12 cellular contexts compared by ENCODE assay signal in genomic region chr16:75380870-75381269, GRCh38. TPM values are rescaled to one million over a fixed set of nuclear protein-coding genes. Genes with fewer than 3 reads are reported as not detected.
A peak's percentile ranks its signal among the peaks of the same experiment; 100 is the strongest.
DNase-seq lines count a peak whose midpoint lies in the region; ATAC-seq and TF ChIP-seq lines count a peak whose summit lies in the region.
"Had no signal": no experiment of that assay in that cellular context is flagged by ENCODE, and none has a peak within 500 bp of the region (broad histone marks: within the 10 kb centered on the region; RNA-seq: fewer than 3 reads in every experiment).

No MANE protein-coding gene starts in this region.

- H3K4me2 ChIP-seq in PC-3 (ENCODE audit: low read length), result no peak overlapping the region

- H3K9me3 ChIP-seq in PC-3 (ENCODE audit: low read length), result no peaks in the 10 kb centered on the region
- H3K9me3 ChIP-seq: psoas muscle, suprapubic skin had no signal

- H3K4me1 Mint-ChIP-seq in activated T-cell treated with anti-CD3 and anti-CD28 coated beads, Interleukin-2, amount 50 U/mL, for 4 hours (ENCODE audit: low read depth), result peaks cover 53% of the 10 kb centered on the region

- no peaks in the 10 kb centered on the region for H4K20me1 ChIP-seq in PC-3 (ENCODE audit: low read length)

- BruUV-seq in PC-3 (replicated peaks; lab: Mats Ljungman, UMichigan), result no TSS peak

- intact Hi-C loops in PC-3 (cut with micrococcal nuclease), result no loop called here

- no peaks in the 10 kb centered on the region for H3K27me3 Mint-ChIP-seq in activated T-cell treated with anti-CD3 and anti-CD28 coated beads, Interleukin-2, amount 50 U/mL, for 4 hours (ENCODE audit: low read depth)

- H3K27me3 ChIP-seq in PC-3 (ENCODE audit: low read length), result no peaks in the 10 kb centered on the region
- H3K27me3 ChIP-seq: suprapubic skin had no signal

- POLR2A ChIA-PET in PC-3 (lab: Charles Lee; ENCODE audit: unreplicated experiment), result no interaction called here

- H3K9me3 Mint-ChIP-seq in activated T-cell treated with anti-CD3 and anti-CD28 coated beads, Interleukin-2, amount 50 U/mL, for 4 hours, result no peaks in the 10 kb centered on the region
- H3K9me3 Mint-ChIP-seq: memory B cell had no signal

- peak overlapping the region; percentile 72 for H3K4me3 Mint-ChIP-seq in activated T-cell treated with anti-CD3 and anti-CD28 coated beads, Interleukin-2, amount 50 U/mL, for 4 hours

- no peaks in the 10 kb centered on the region; the same call in 1 of the 2 replicates for H3K36me3 ChIP-seq in PC-3 (ENCODE audit: low read depth, low read length)
- H3K36me3 ChIP-seq: suprapubic skin had no signal

- peak in 1 of 2 donors; percentile 27 for ATAC-seq in activated T-cell treated with anti-CD3 and anti-CD28 coated beads, Interleukin-2, amount 50 U/mL, for 4 hours
- ATAC-seq in PC-3 (0 out of 2 replicates have a peak, but pooled peaks have one; percentile 8), GM19324 (IDR thresholded peaks at IDR 0.05; ENCODE audit: low FRiP score, unreplicated experiment) (no peak), HG02938 (IDR thresholded peaks at IDR 0.05; ENCODE audit: unreplicated experiment) (no peak)
- ATAC-seq: psoas muscle had no signal

- CTCF ChIA-PET in PC-3 (lab: Charles Lee), result interaction anchor here (0.5 kb wide), 1 partner anchor 182 kb away, joined by 3 read pairs; no protein-coding TSS in a partner anchor

- no peak for DNase-seq in activated T-cell treated with anti-CD3 and anti-CD28 coated beads, Interleukin-2, amount 50 U/mL, for 4 hours
- DNase-seq in activated T-cell treated with anti-CD3 and anti-CD28 coated beads, Interleukin-2, amount 50 U/mL, for 48 hours, result no peak
- DNase-seq in PC-3 (peak; percentile 12), fibroblast of gingiva (ENCODE audit: low read depth) (peak; percentile 43), stromal cell of bone marrow (ENCODE audit: low read depth) (peak; percentile 40), midbrain (lab: John Stamatoyannopoulos, UW) (no peak)
- DNase-seq: NCI-H2029, psoas muscle had no signal

- H3K4me1 ChIP-seq in PC-3 (ENCODE audit: insufficient read depth, low read length), result peaks cover 22% of the 10 kb centered on the region

- H3K79me2 ChIP-seq in PC-3 (ENCODE audit: low read length), result no peaks in the 10 kb centered on the region

- peaks cover 39% of the 10 kb centered on the region for H3K36me3 Mint-ChIP-seq in activated T-cell treated with anti-CD3 and anti-CD28 coated beads, Interleukin-2, amount 50 U/mL, for 4 hours (ENCODE audit: insufficient read depth)

- H2AFZ ChIP-seq in PC-3 (ENCODE audit: low read length), result no peak overlapping the region

- H3K9ac ChIP-seq in PC-3 (ENCODE audit: low read length), result no peak overlapping the region

- peaks cover under 1% of the 10 kb centered on the region for H3F3A ChIP-seq in PC-3 (ENCODE audit: low read length, unreplicated experiment)

- no peaks in the 10 kb centered on the region for H3K9me2 ChIP-seq in PC-3 (replicated peaks; ENCODE audit: low read length)

- TF ChIP-seq CTCF in PC-3 (conservative IDR thresholded peaks at IDR 0.05; ENCODE audit: low read depth, low read length), result no peak

- no peak overlapping the region for H3K27ac ChIP-seq in PC-3 (ENCODE audit: low read length)
- H3K27ac ChIP-seq: psoas muscle, suprapubic skin had no signal

- H3K4me3 ChIP-seq in PC-3 (ENCODE audit: low read length), result no peak overlapping the region
- H3K4me3 ChIP-seq: psoas muscle, suprapubic skin had no signal

RNA-seq across cellular contexts. Expression of gene CFDP1, which starts 52.4 kb away (rescaled TPM):
- total RNA-seq in activated T-cell treated with anti-CD3 and anti-CD28 coated beads, Interleukin-2, amount 50 U/mL, for 4 hours, result 10 to 100 TPM; 28.3 to 33.2 (median 28.6) TPM
- 27.3 and 32.1 TPM in 2 replicates for total RNA-seq in PC-3 (2014; rRNA removed)

Comparison
In these comparisons a context has a peak if more than half of its experiments do, and no peak if none do; other contexts are left out.
1. DNase-seq: peak in PC-3 (single experiment), fibroblast of gingiva (single experiment) and stromal cell of bone marrow (single experiment); none in activated T-cell treated with anti-CD3 and anti-CD28 coated beads, Interleukin-2, amount 50 U/mL, for 4 hours (single experiment), activated T-cell treated with anti-CD3 and anti-CD28 coated beads, Interleukin-2, amount 50 U/mL, for 48 hours (0 of 2) and midbrain (single experiment).